ENCODE assay signal across 26 cellular contexts in genomic region chr12:113267621-113268020, GRCh38.
"Had no signal": no experiment of that assay in that cellular context is flagged by ENCODE, and none has a peak within 500 bp of the region (broad histone marks: within the 10 kb centered on the region; RNA-seq: fewer than 3 reads in every experiment).

No MANE protein-coding gene starts in this region.

- ATAC-seq: naive thymus-derived CD8-positive, alpha-beta T cell; sciatic nerve; stimulated activated memory B cell treated with anti-CD40 and anti-IgM and Interleukin-4, amounts not matched to agents 10 μg/mL and 1 μg/mL and 100 μg/mL, for 72 hours had no signal

- H3K27ac Mint-ChIP-seq: activated naive CD8-positive, alpha-beta T cell treated with anti-CD3 and anti-CD28 coated beads, Interleukin-2, amount 10 ng/mL, durations not matched to agents 7 days and 5 days; activated T-helper 1 cell treated with anti-CD3 and anti-CD28 coated beads, Interleukin-12 subunit alpha, Interleukin-12 subunit beta, Interleukin-2, Interleukin-4 antibody, amounts not matched to agents 30 ng/mL and 10 ng/mL and 1 ng/mL, durations not matched to agents 14 hours and 24 hours and 36 hours; brain; memory B cell; stimulated activated memory B cell treated with anti-CD40 and anti-IgM and Interleukin-4, amounts not matched to agents 10 μg/mL and 1 μg/mL and 100 μg/mL, for 72 hours had no signal

- H3K4me3 ChIP-seq: left ventricle myocardium inferior, spleen, thoracic aorta had no signal

- H3K27ac ChIP-seq: spleen, thoracic aorta, VCaP had no signal

- H3K27me3 ChIP-seq: spleen had no signal

- H3K9me3 Mint-ChIP-seq: activated naive CD8-positive, alpha-beta T cell treated with anti-CD3 and anti-CD28 coated beads, Interleukin-2, amount 10 ng/mL, durations not matched to agents 7 days and 5 days; activated T-helper 1 cell treated with anti-CD3 and anti-CD28 coated beads, Interleukin-12 subunit alpha, Interleukin-12 subunit beta, Interleukin-2, Interleukin-4 antibody, amounts not matched to agents 30 ng/mL and 10 ng/mL and 1 ng/mL, durations not matched to agents 14 hours and 24 hours and 36 hours; brain; memory B cell; naive thymus-derived CD8-positive, alpha-beta T cell; stimulated activated memory B cell treated with anti-CD40 and anti-IgM and Interleukin-4, amounts not matched to agents 10 μg/mL and 1 μg/mL and 100 μg/mL, for 72 hours had no signal

- DNase-seq: activated CD4-positive, CD25-positive, alpha-beta regulatory T cell treated with anti-CD3 and anti-CD28 coated beads, Interleukin-2, amount 50 U/mL, for 72 hours; activated naive CD8-positive, alpha-beta T cell treated with anti-CD3 and anti-CD28 coated beads, Interleukin-2, amount 10 ng/mL, durations not matched to agents 7 days and 5 days; activated T-cell treated with anti-CD3 and anti-CD28 coated beads for 4 hours; anterior cingulate cortex; cerebellar nuclear complex; dermis blood vessel endothelial cell; effector memory CD4-positive, alpha-beta T cell; foreskin melanocyte; glutamatergic neuron; hippocampal formation; left ventricle myocardium inferior; naive thymus-derived CD8-positive, alpha-beta T cell; spleen; stimulated activated CD4-positive, alpha-beta T cell treated with anti-CD3 and anti-CD28 coated beads, Interleukin-4, amount 100 ng/mL, for 4 hours; SW 1271; T-helper 2 cell had no signal

- FAIRE-seq: endothelial cell of umbilical vein, keratinocyte, urothelium cell line had no signal

- H3K27me3 Mint-ChIP-seq: activated naive CD8-positive, alpha-beta T cell treated with anti-CD3 and anti-CD28 coated beads, Interleukin-2, amount 10 ng/mL, durations not matched to agents 7 days and 5 days; brain; memory B cell; naive thymus-derived CD8-positive, alpha-beta T cell; stimulated activated memory B cell treated with anti-CD40 and anti-IgM and Interleukin-4, amounts not matched to agents 10 μg/mL and 1 μg/mL and 100 μg/mL, for 72 hours had no signal

- H3K4me1 Mint-ChIP-seq: memory B cell had no signal

- H3K4me3 Mint-ChIP-seq: activated naive CD8-positive, alpha-beta T cell treated with anti-CD3 and anti-CD28 coated beads, Interleukin-2, amount 10 ng/mL, durations not matched to agents 7 days and 5 days; activated T-helper 1 cell treated with anti-CD3 and anti-CD28 coated beads, Interleukin-12 subunit alpha, Interleukin-12 subunit beta, Interleukin-2, Interleukin-4 antibody, amounts not matched to agents 30 ng/mL and 10 ng/mL and 1 ng/mL, durations not matched to agents 14 hours and 24 hours and 36 hours; brain; memory B cell; stimulated activated memory B cell treated with anti-CD40 and anti-IgM and Interleukin-4, amounts not matched to agents 10 μg/mL and 1 μg/mL and 100 μg/mL, for 72 hours had no signal

- H3K9me3 ChIP-seq: left ventricle myocardium inferior, spleen, thoracic aorta had no signal
